ENCODE assay signal across 14 cellular contexts in genomic region chr20:58485326-58485725, GRCh38. TPM values are rescaled to one million over a fixed set of nuclear protein-coding genes. Genes with fewer than 3 reads are reported as not detected.
A peak's percentile ranks its signal among the peaks of the same experiment; 100 is the strongest.
DNase-seq lines count a peak whose midpoint lies in the region; TF ChIP-seq lines count a peak whose summit lies in the region.
"Had no signal": no experiment of that assay in that cellular context is flagged by ENCODE, and none has a peak within 500 bp of the region (broad histone marks: within the 10 kb centered on the region; RNA-seq: fewer than 3 reads in every experiment).

No MANE protein-coding gene starts in this region.

- no peak for TF ChIP-seq CTCF in astrocyte of the cerebellum (IDR thresholded peaks at IDR 0.05; ENCODE audit: low read depth, low read length, missing control alignments)
- TF ChIP-seq CTCF in mesothelial cell of epicardium (IDR thresholded peaks at IDR 0.05; ENCODE audit: unreplicated experiment), result no peak

- no peak overlapping the region for H3K4me3 ChIP-seq in astrocyte of the cerebellum (ENCODE audit: low read depth, low read length)
- H3K4me3 ChIP-seq: GM23338 had no signal

- no peak overlapping the region for H3K27ac Mint-ChIP-seq in mesothelial cell of epicardium
- H3K27ac Mint-ChIP-seq: CD4-positive, alpha-beta T cell; GM23338 had no signal

- H3K4me1 Mint-ChIP-seq in mesothelial cell of epicardium, result peaks cover 4% of the 10 kb centered on the region

- peaks cover 30% of the 10 kb centered on the region for H3K9me3 Mint-ChIP-seq in mesothelial cell of epicardium

- no peak overlapping the region for H3K4me3 Mint-ChIP-seq in mesothelial cell of epicardium
- H3K4me3 Mint-ChIP-seq: CD4-positive, alpha-beta T cell; GM23338 had no signal

- H3K27me3 Mint-ChIP-seq in mesothelial cell of epicardium (ENCODE audit: low read depth), result peaks cover 13% of the 10 kb centered on the region

- in situ Hi-C loops in astrocyte of the cerebellum (cut with HindIII; ENCODE audit: low sequenced_read_pairs), result no loop called here

- peaks cover 6% of the 10 kb centered on the region for H3K36me3 Mint-ChIP-seq in mesothelial cell of epicardium

- DNase-seq in LHCN-M2 (ENCODE audit: low read depth), result peak; percentile 5
- peak; percentile 20 for DNase-seq in RPMI7951 (ENCODE audit: low read depth)
- DNase-seq in astrocyte of the cerebellum (ENCODE audit: low read depth), result peak; percentile 50
- no peak for DNase-seq in DMS153 treated with DMSO at 0.1 percent for 48 hours (lab: John Stamatoyannopoulos, UW; ENCODE audit: unreplicated experiment)
- no peak for DNase-seq in activated CD8-positive, alpha-beta memory T cell treated with anti-CD3 and anti-CD28 coated beads, Interleukin-2, amount 50 U/mL, for 48 hours
- DNase-seq in mesothelial cell of epicardium (ENCODE audit: low spot score in 2 of 2, unreplicated experiment in 2 of 2), result no peak
- DNase-seq: AML-193; CD4-positive, alpha-beta T cell; DMS79; GDM1; HCEC 1CT had no signal

RNA-seq across cellular contexts. Expression of gene APCDD1L, which starts 29.9 kb away (rescaled TPM):
- total RNA-seq in LHCN-M2 (2014; rRNA removed) (0.34 and 0.96 TPM in 2 replicates), mesothelial cell of epicardium (0.07 to 0.16 TPM in 2 of 3 replicates, not detected in the other)
- 0.91 TPM for polyA plus RNA-seq in LHCN-M2 (2012)
- total RNA-seq in RPMI7951 (2014; rRNA removed; shearing (Covaris generic)), result 122 and 149 TPM in 2 replicates
- total RNA-seq: Caco-2; CD4-positive, alpha-beta T cell; HepG2 had no signal
- polyA plus RNA-seq: HepG2 had no signal

Comparison
In these comparisons a context has a peak if more than half of its experiments do, and no peak if none do; other contexts are left out.
1. DNase-seq: peak in LHCN-M2 (single experiment), RPMI7951 (single experiment) and astrocyte of the cerebellum (single experiment); none in DMS153 treated with DMSO at 0.1 percent for 48 hours (single experiment), activated CD8-positive, alpha-beta memory T cell treated with anti-CD3 and anti-CD28 coated beads, Interleukin-2, amount 50 U/mL, for 48 hours (single experiment) and mesothelial cell of epicardium (0 of 2).
2. RNA of gene APCDD1L, which starts 29.9 kb away (total RNA-seq): 122 to 149 TPM in RPMI7951; 0.34 to 0.96 TPM in LHCN-M2 and 0.07 to 0.16 TPM in mesothelial cell of epicardium; every median in the first group is over 10 times any median in the second.